In the genomic region with DNA sequence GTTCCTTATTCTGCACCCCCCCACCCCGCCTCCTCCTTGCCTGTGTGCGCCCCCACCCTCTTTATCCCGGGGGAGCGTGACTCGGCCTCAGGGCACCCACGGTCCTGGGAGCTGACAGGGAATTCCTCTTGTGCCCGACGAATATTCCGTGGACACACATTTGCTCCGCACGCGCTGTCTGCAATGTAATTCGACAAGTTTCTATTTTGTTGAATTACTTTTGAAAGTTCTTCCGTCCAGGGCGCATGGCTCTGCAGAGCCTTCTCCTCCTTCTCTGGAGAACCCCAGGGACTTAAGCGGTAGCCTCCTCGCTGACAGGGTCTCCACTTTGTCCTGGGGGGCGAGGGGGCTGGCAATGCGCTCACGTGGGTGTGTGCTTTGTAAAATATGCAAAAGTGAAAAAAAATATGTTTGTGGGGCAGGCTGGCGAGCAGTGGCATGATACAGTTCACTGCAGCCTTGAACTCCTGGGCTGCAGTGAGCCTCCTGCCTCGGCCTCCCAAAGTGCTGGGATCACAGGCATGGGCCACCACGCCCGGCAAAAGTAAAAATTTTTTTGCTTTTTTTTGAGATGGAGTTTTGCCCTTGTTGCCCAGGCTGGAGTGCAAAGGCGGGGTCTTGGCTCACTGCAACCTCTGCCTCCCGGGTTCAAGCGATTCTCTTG, we compare ENCODE assay signal across 8 cellular contexts. TPM values are rescaled to one million over a fixed set of nuclear protein-coding genes. Genes with fewer than 3 reads are reported as not detected.
A peak's percentile ranks its signal among the peaks of the same experiment; 100 is the strongest.
DNase-seq lines count a peak whose midpoint lies in the region; ATAC-seq lines count a peak whose summit lies in the region.

No MANE protein-coding gene starts in this region.

- POLR2A ChIA-PET in activated CD4-positive, alpha-beta T cell treated with anti-CD3 and anti-CD28 coated beads for 36 hours (lab: Charles Lee): interaction anchor here (0.7 to 1.7 kb wide), 3 partner anchors 124 to 450 kb away, joined by 4 to 6 read pairs (median 4); no protein-coding TSS in a partner anchor

- DNase-seq in activated CD4-positive, alpha-beta T cell treated with anti-CD3 and anti-CD28 coated beads for 36 hours: no peak
- DNase-seq in activated CD4-positive, alpha-beta T cell treated with anti-CD3 and anti-CD28 coated beads for 48 hours: no peak
- DNase-seq in activated naive CD8-positive, alpha-beta T cell treated with anti-CD3 and anti-CD28 coated beads for 36 hours: no peak
- DNase-seq in superior temporal gyrus (ENCODE audit: extremely low spot score) (peak; percentile 32), dermis blood vessel endothelial cell (no peak)

- no peak for ATAC-seq in activated CD4-positive, alpha-beta T cell treated with anti-CD3 and anti-CD28 coated beads for 36 hours
- ATAC-seq in GM21528 (IDR thresholded peaks at IDR 0.05; ENCODE audit: low FRiP score, unreplicated experiment) (no peak), HG03469 (IDR thresholded peaks at IDR 0.05; ENCODE audit: unreplicated experiment) (no peak)

- no peaks in the 10 kb centered on the region for H3K27me3 ChIP-seq in layer of hippocampus (ENCODE audit: control insufficient read depth, insufficient read depth, low read length)

- H3K4me3 Mint-ChIP-seq in activated CD4-positive, alpha-beta T cell treated with anti-CD3 and anti-CD28 coated beads for 36 hours: peak overlapping the region; percentile 89
- peak overlapping the region; percentile 77 for H3K4me3 Mint-ChIP-seq in activated naive CD8-positive, alpha-beta T cell treated with anti-CD3 and anti-CD28 coated beads for 36 hours

- H3K27me3 Mint-ChIP-seq in activated CD4-positive, alpha-beta T cell treated with anti-CD3 and anti-CD28 coated beads for 36 hours: peaks cover 5% of the 10 kb centered on the region
- no peaks in the 10 kb centered on the region for H3K27me3 Mint-ChIP-seq in activated naive CD8-positive, alpha-beta T cell treated with anti-CD3 and anti-CD28 coated beads for 36 hours

- peak overlapping the region; percentile 13 for H3K27ac Mint-ChIP-seq in activated CD4-positive, alpha-beta T cell treated with anti-CD3 and anti-CD28 coated beads for 36 hours
- H3K27ac Mint-ChIP-seq in activated naive CD8-positive, alpha-beta T cell treated with anti-CD3 and anti-CD28 coated beads for 36 hours: peak overlapping the region; percentile 60

- H3K9me3 Mint-ChIP-seq in activated CD4-positive, alpha-beta T cell treated with anti-CD3 and anti-CD28 coated beads for 36 hours (ENCODE audit: low read depth): no peaks in the 10 kb centered on the region
- no peaks in the 10 kb centered on the region for H3K9me3 Mint-ChIP-seq in activated naive CD8-positive, alpha-beta T cell treated with anti-CD3 and anti-CD28 coated beads for 36 hours

- CTCF ChIA-PET in activated CD4-positive, alpha-beta T cell treated with anti-CD3 and anti-CD28 coated beads for 36 hours (lab: Charles Lee): interaction anchor here (0.9 kb wide), 1 partner anchor 218 kb away, joined by 4 read pairs; no protein-coding TSS in a partner anchor

- H3K36me3 Mint-ChIP-seq in activated CD4-positive, alpha-beta T cell treated with anti-CD3 and anti-CD28 coated beads for 36 hours (ENCODE audit: low read depth): peaks cover 24% of the 10 kb centered on the region
- H3K36me3 Mint-ChIP-seq in activated naive CD8-positive, alpha-beta T cell treated with anti-CD3 and anti-CD28 coated beads for 36 hours: peaks cover 19% of the 10 kb centered on the region

- H3K4me1 Mint-ChIP-seq in activated CD4-positive, alpha-beta T cell treated with anti-CD3 and anti-CD28 coated beads for 36 hours: peaks cover 27% of the 10 kb centered on the region
- H3K4me1 Mint-ChIP-seq in activated naive CD8-positive, alpha-beta T cell treated with anti-CD3 and anti-CD28 coated beads for 36 hours: peaks cover 30% of the 10 kb centered on the region

- peak overlapping the region; percentile 62 for H3K27ac ChIP-seq in layer of hippocampus (ENCODE audit: low read depth, low read length)

- intact Hi-C loops in activated CD4-positive, alpha-beta T cell treated with anti-CD3 and anti-CD28 coated beads for 36 hours (cut with DNase I, micrococcal nuclease): loop anchor here in 1 of 2 experiments (2.0 to 5.0 kb wide), 5 partner anchors 481 to 934 kb away; a partner anchor contains a TSS

RNA-seq across cellular contexts. Expression of a gene that starts 0.6 kb away (rescaled TPM):
- total RNA-seq in activated CD4-positive, alpha-beta T cell treated with anti-CD3 and anti-CD28 coated beads for 36 hours: 100 to 1,000 TPM; 123 to 157 TPM
- total RNA-seq in activated naive CD8-positive, alpha-beta T cell treated with anti-CD3 and anti-CD28 coated beads for 36 hours: 100 to 1,000 TPM; 147 to 148 TPM
- 472 and 738 TPM in 2 replicates for total RNA-seq in dermis blood vessel endothelial cell
